ENCODE assay signal across 10 cellular contexts in genomic region chr1:184953600-184954219, GRCh38. TPM values are rescaled to one million over a fixed set of nuclear protein-coding genes. Genes with fewer than 3 reads are reported as not detected.
DNase-seq lines count a peak whose midpoint lies in the region; ATAC-seq and TF ChIP-seq lines count a peak whose summit lies in the region.
"Had no signal": no experiment of that assay in that cellular context is flagged by ENCODE, and none has a peak within 500 bp of the region (broad histone marks: within the 10 kb centered on the region; RNA-seq: fewer than 3 reads in every experiment).

No MANE protein-coding gene starts in this region.

- H3K27ac ChIP-seq in RWPE2 (ENCODE audit: poor library complexity, severe bottlenecking) (peak overlapping the region; percentile 82), epithelial cell of prostate (peak overlapping the region; percentile 91), skeletal muscle tissue (ENCODE audit: low read depth, low read length) (peak overlapping the region; percentile 9)

- POLR2A ChIA-PET in activated CD4-positive, alpha-beta T cell treated with anti-CD3 and anti-CD28 coated beads for 36 hours (lab: Charles Lee): interaction anchor here (0.5 kb wide), 1 partner anchor 21 kb away, joined by 3 read pairs; the partner anchor contains the start of gene NIBAN1

- H3K27ac Mint-ChIP-seq in activated CD4-positive, alpha-beta T cell treated with anti-CD3 and anti-CD28 coated beads for 36 hours: peak overlapping the region; percentile 65

- no peaks in the 10 kb centered on the region for H3K27me3 Mint-ChIP-seq in activated CD4-positive, alpha-beta T cell treated with anti-CD3 and anti-CD28 coated beads for 36 hours

- TF ChIP-seq CTCF in RWPE2 (IDR thresholded peaks at IDR 0.05; ENCODE audit: poor library complexity, severe bottlenecking): no peak

- H3K27me3 ChIP-seq in RWPE2 (ENCODE audit: insufficient read depth, poor library complexity, severe bottlenecking) (no peaks in the 10 kb centered on the region), skeletal muscle tissue (ENCODE audit: control insufficient read depth in 3 of 3, insufficient read depth in 3 of 3, low read length in 3 of 3) (no peaks in the 10 kb centered on the region)

- H3K36me3 Mint-ChIP-seq in activated CD4-positive, alpha-beta T cell treated with anti-CD3 and anti-CD28 coated beads for 36 hours (ENCODE audit: low read depth): no peaks in the 10 kb centered on the region

- H3K9me3 Mint-ChIP-seq in activated CD4-positive, alpha-beta T cell treated with anti-CD3 and anti-CD28 coated beads for 36 hours (ENCODE audit: low read depth): no peaks in the 10 kb centered on the region

- H3K4me3 ChIP-seq in RWPE2 (ENCODE audit: severe bottlenecking) (no peak overlapping the region), skeletal muscle tissue (ENCODE audit: low read length in 3 of 3) (no peak overlapping the region)
- H3K4me3 ChIP-seq: lung had no signal

- H3K9ac ChIP-seq in skeletal muscle tissue (ENCODE audit: low read depth in 1 of 3, low read length in 3 of 3): no peak overlapping the region

- H3K4me1 Mint-ChIP-seq in activated CD4-positive, alpha-beta T cell treated with anti-CD3 and anti-CD28 coated beads for 36 hours: peaks cover 20% of the 10 kb centered on the region

- intact Hi-C loops in activated CD4-positive, alpha-beta T cell treated with anti-CD3 and anti-CD28 coated beads for 36 hours (cut with DNase I, micrococcal nuclease): loop anchor here (1.0 to 2.0 kb wide), 4 partner anchors 11 to 71 kb away; no protein-coding TSS in a partner anchor
- intact Hi-C loops in head of caudate nucleus (cut with DNase I): no loop called here

- H3K9me3 ChIP-seq in RWPE2 (ENCODE audit: severe bottlenecking) (no peaks in the 10 kb centered on the region), skeletal muscle tissue (ENCODE audit: control insufficient read depth in 3 of 3, low read length in 3 of 3) (no peaks in the 10 kb centered on the region)

- peak; percentile 88 for ATAC-seq in activated CD4-positive, alpha-beta T cell treated with anti-CD3 and anti-CD28 coated beads for 36 hours
- peak; percentile 85 for ATAC-seq in RWPE2 (ENCODE audit: low read depth)
- no peak for ATAC-seq in HG03045 (IDR thresholded peaks at IDR 0.05; ENCODE audit: unreplicated experiment)

- peak overlapping the region; percentile 40 for H3K4me3 Mint-ChIP-seq in activated CD4-positive, alpha-beta T cell treated with anti-CD3 and anti-CD28 coated beads for 36 hours

- CTCF ChIA-PET in activated CD4-positive, alpha-beta T cell treated with anti-CD3 and anti-CD28 coated beads for 36 hours (lab: Charles Lee): interaction anchor here (1.0 to 1.2 kb wide), 2 partner anchors 11 to 12 kb away, joined by 3 to 4 read pairs; no protein-coding TSS in a partner anchor

- no peak for DNase-seq in activated CD4-positive, alpha-beta T cell treated with anti-CD3 and anti-CD28 coated beads for 36 hours
- no peak for DNase-seq in activated CD4-positive, alpha-beta T cell treated with anti-CD3 and anti-CD28 coated beads, Interleukin-2, amount 50 U/mL, for 1 hour
- no peak for DNase-seq in RWPE2 (ENCODE audit: low spot score)
- DNase-seq in epithelial cell of prostate (ENCODE audit: low read depth, low spot score): peak; percentile 89
- no peak for DNase-seq in pons (ENCODE audit: low spot score)
- DNase-seq in head of caudate nucleus: no peak
- DNase-seq: NCI-H187 had no signal

- H3K36me3 ChIP-seq in RWPE2 (ENCODE audit: low read depth) (no peaks in the 10 kb centered on the region), skeletal muscle tissue (ENCODE audit: control insufficient read depth in 3 of 3, insufficient read depth in 3 of 3, low read length in 3 of 3) (no peaks in the 10 kb centered on the region)

- peaks cover 24% of the 10 kb centered on the region for H3K4me1 ChIP-seq in RWPE2 (ENCODE audit: insufficient read depth, poor library complexity, severe bottlenecking)
- H3K4me1 ChIP-seq in skeletal muscle tissue (ENCODE audit: control insufficient read depth in 3 of 3, insufficient read depth in 3 of 3, low read length in 3 of 3): peaks cover under 1 to 14% (median 4%) of the 10 kb centered on the region in 3 donors

RNA-seq across cellular contexts. Expression of gene NIBAN1, which starts 20.6 kb away (rescaled TPM):
- 10 to 100 TPM; 18.6 to 19.7 TPM for total RNA-seq in activated CD4-positive, alpha-beta T cell treated with anti-CD3 and anti-CD28 coated beads for 36 hours
- 68.4 TPM for total RNA-seq in skeletal muscle tissue

Comparison
In these comparisons a context has a peak if more than half of its experiments do, and no peak if none do; other contexts are left out.
1. H3K27ac ChIP-seq: peak in every context shown above with its lines; median percentile 91 in epithelial cell of prostate; 82 in RWPE2; 9 in skeletal muscle tissue.